18 cellular contexts compared by ENCODE assay signal in the genomic region with DNA sequence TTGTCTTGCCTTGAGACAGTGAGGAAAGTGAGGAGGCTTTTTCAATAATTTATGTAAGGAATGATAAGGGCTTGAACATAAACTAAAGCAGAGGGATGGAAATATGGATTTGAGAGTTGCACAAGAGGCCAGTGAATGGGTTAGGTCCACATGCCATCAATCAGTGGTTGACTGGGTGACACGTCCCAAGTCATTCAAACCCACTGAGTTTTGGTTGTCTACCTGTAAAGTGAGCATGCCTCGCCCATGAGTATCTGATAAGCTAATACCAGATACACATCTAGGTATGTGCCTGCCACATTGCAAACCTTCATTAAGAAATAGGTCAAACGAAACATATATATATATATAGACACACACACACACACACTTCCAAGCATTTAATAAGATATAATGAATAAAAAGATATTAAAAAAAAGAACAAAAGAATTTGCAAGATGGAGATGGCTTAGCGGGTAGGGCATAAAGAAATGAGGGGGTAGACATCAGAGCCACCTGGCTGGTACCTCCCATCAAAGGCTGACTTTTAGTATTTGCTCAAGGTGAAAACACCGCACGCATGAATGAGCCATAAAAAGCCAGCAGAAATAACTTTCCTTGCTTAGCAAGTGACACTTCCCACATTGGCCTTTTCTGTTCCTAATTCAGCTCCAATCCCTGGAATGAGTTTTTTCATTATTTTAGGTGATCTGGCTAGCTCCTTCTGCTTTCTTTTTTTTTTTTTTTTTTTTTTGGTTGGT.
DNase-seq lines count a peak whose midpoint lies in the region; ATAC-seq and TF ChIP-seq lines count a peak whose summit lies in the region.
"Had no signal": no experiment of that assay in that cellular context is flagged by ENCODE, and none has a peak within 500 bp of the region (broad histone marks: within the 10 kb centered on the region; RNA-seq: fewer than 3 reads in every experiment).

No MANE protein-coding gene starts in this region.

- H3K4me1 ChIP-seq in neuronal stem cell (ENCODE audit: control insufficient read depth in 2 of 2, insufficient read depth in 1 of 2, low read depth in 1 of 2, low read length in 2 of 2) (peaks cover 0 to 8% of the 10 kb centered on the region in 2 donors), spleen (no peaks in the 10 kb centered on the region)

- 100% methylated on average over 1 of the region's 6 CpGs; no CpG with 5 or more reads in 1 of the 2 donors for WGBS in neuronal stem cell (ENCODE audit: extremely low coverage in 2 of 2, insufficient read length in 2 of 2, insufficient replicate concordance in 1 of 2), 2 donors
- 86 to 93% (median 90%) methylated on average over 6 of the region's 6 CpGs for WGBS in spleen, 5 donors

- H3K23ac ChIP-seq in neuronal stem cell (ENCODE audit: low read depth, low read length, poor library complexity) = no peak overlapping the region

- H2BK120ac ChIP-seq in neuronal stem cell (ENCODE audit: low read depth, low read length) = no peak overlapping the region

- H2BK15ac ChIP-seq in neuronal stem cell (ENCODE audit: low read length) = no peak overlapping the region

- TF ChIP-seq CTCF in VCaP (conservative IDR thresholded peaks at IDR 0.05) (no peak), spleen (IDR thresholded peaks at IDR 0.05 in 8 of 11, conservative IDR thresholded peaks at IDR 0.05 in 3 of 11) (no peak)

- H2AK5ac ChIP-seq in neuronal stem cell (ENCODE audit: low read depth, low read length) = no peak overlapping the region

- no peak overlapping the region for H4K91ac ChIP-seq in neuronal stem cell (ENCODE audit: low read depth, low read length, poor library complexity)

- H3K4ac ChIP-seq in neuronal stem cell (ENCODE audit: low read length) = no peak overlapping the region

- intact Hi-C loops in spleen (cut with DNase I; ENCODE audit: low total_unique reads) = loop anchor here (5.0 kb wide), 1 partner anchor 160 kb away; no protein-coding TSS in a partner anchor

- H2BK5ac ChIP-seq in neuronal stem cell (ENCODE audit: low read length) = no peak overlapping the region

- H3K36me3 ChIP-seq in neuronal stem cell (replicated peaks in 1 of 2; ENCODE audit: control insufficient read depth in 2 of 2, insufficient read depth in 2 of 2, low read length in 2 of 2) = no peaks in the 10 kb centered on the region
- no peaks in the 10 kb centered on the region for H3K36me3 ChIP-seq in spleen
- H3K36me3 ChIP-seq: BLaER1 had no signal

- no peak for TF ChIP-seq POLR2A in spleen (IDR thresholded peaks at IDR 0.05)

- DNase-seq in NCI-H526 (lab: John Stamatoyannopoulos, UW) (peak; percentile 5 to 42), NCI-H526 treated with DMSO at 0.1 percent for 48 hours (lab: John Stamatoyannopoulos, UW) (no peak), left kidney (ENCODE audit: low read depth, low spot score) (peak; percentile 39), SKM-1 treated with dmso at 0.1 percent for 144 hours (lab: John Stamatoyannopoulos, UW; ENCODE audit: unreplicated experiment) (no peak), neuronal stem cell (ENCODE audit: low spot score) (no peak), spleen (no peak)
- no peak for DNase-seq in stimulated activated naive CD8-positive, alpha-beta T cell treated with anti-CD3 and anti-CD28 coated beads, Interleukin-15, Interleukin-2, amounts not matched to agents 100 U/mL and 50 U/mL, for 24 hours
- DNase-seq: 8988T; CD4-positive, alpha-beta memory T cell; DMS153; GF-D8; GOT3; H7; HFFc6 had no signal

- no peak for ATAC-seq in stimulated activated naive CD8-positive, alpha-beta T cell treated with anti-CD3 and anti-CD28 coated beads, Interleukin-15, Interleukin-2, amounts not matched to agents 100 U/mL and 50 U/mL, for 24 hours
- ATAC-seq: HCT116, HepG2 had no signal

- H3K27me3 ChIP-seq in neuronal stem cell (ENCODE audit: control insufficient read depth in 3 of 3, insufficient read depth in 3 of 3, low read depth in 1 of 3, low read length in 3 of 3) (no peaks in the 10 kb centered on the region), spleen (replicated peaks in 1 of 7) (no peaks in the 10 kb centered on the region)
- H3K27me3 ChIP-seq: BLaER1 had no signal

- H3K14ac ChIP-seq in neuronal stem cell (ENCODE audit: low read length) = no peak overlapping the region

- no peak overlapping the region for H3K18ac ChIP-seq in neuronal stem cell (ENCODE audit: low read length)

- no peak overlapping the region for H2AFZ ChIP-seq in neuronal stem cell (ENCODE audit: low read length)

- H3K9ac ChIP-seq in neuronal stem cell (ENCODE audit: low read depth, low read length, poor library complexity) = no peak overlapping the region
- H3K9ac ChIP-seq: BLaER1 had no signal

- H3K4me3 ChIP-seq in neuronal stem cell (ENCODE audit: low read length in 2 of 2) = no peak overlapping the region
- H3K4me3 ChIP-seq in spleen = no peak overlapping the region
- H3K4me3 ChIP-seq: BLaER1 had no signal

- H3K27ac ChIP-seq in VCaP (peak overlapping the region; percentile 43), neuronal stem cell (replicated peaks; ENCODE audit: low read length) (no peak overlapping the region), spleen (no peak overlapping the region)
- H3K27ac ChIP-seq: BLaER1 had no signal

- H3K79me1 ChIP-seq in neuronal stem cell (ENCODE audit: low read depth, low read length) = no peaks in the 10 kb centered on the region

- H4K8ac ChIP-seq in neuronal stem cell (ENCODE audit: low read depth, low read length) = no peak overlapping the region

- H3K9me3 ChIP-seq in neuronal stem cell (replicated peaks in 1 of 2; ENCODE audit: control insufficient read depth in 2 of 2, insufficient read depth in 1 of 2, low read depth in 1 of 2, low read length in 2 of 2) = no peaks in the 10 kb centered on the region
- H3K9me3 ChIP-seq in spleen = no peaks in the 10 kb centered on the region
- H3K9me3 ChIP-seq: BLaER1 had no signal

- H3K4me2 ChIP-seq in neuronal stem cell (ENCODE audit: insufficient read depth, low read length, poor library complexity, severe bottlenecking) = no peak overlapping the region
- H3K4me2 ChIP-seq: BLaER1 had no signal

- H2BK12ac ChIP-seq in neuronal stem cell (ENCODE audit: low read length) = no peak overlapping the region

Comparison
In these comparisons a context has a peak if more than half of its experiments do, and no peak if none do; other contexts are left out.
1. DNase-seq: peak in NCI-H526 (2 of 2) and left kidney (single experiment); none in NCI-H526 treated with DMSO at 0.1 percent for 48 hours (single experiment), SKM-1 treated with dmso at 0.1 percent for 144 hours (single experiment), stimulated activated naive CD8-positive, alpha-beta T cell treated with anti-CD3 and anti-CD28 coated beads, Interleukin-15, Interleukin-2, amounts not matched to agents 100 U/mL and 50 U/mL, for 24 hours (single experiment), neuronal stem cell (single experiment) and spleen (single experiment).